ENCODE assay signal across 8 cellular contexts in the genomic region with DNA sequence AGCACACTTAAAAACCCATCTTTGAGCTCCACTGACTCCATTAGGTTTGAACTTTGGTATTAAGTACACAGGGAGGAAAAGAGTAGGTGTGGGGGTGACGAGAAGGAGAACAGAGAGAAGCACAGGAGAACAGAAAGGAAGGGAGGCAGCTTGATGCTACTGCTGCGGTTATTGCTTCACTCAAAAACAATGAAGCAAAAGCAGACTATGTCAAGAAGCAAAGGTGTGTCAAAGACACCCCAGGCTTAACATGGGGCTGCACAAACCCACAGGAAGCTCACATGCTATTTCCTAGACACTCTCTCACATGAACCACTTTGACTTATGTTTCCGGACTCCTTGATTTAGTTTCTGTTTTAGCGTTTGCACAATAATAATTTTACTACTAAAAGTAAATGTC.
DNase-seq lines count a peak whose midpoint lies in the region; ATAC-seq lines count a peak whose summit lies in the region.

No MANE protein-coding gene starts in this region.

- peak; percentile 31 for DNase-seq in NK-92 treated with Interleukin-12 subunit alpha and Interleukin-12 subunit beta, amount 100 ng/mL, for 24 hours (lab: John Stamatoyannopoulos, UW)
- DNase-seq in NK-92 (lab: John Stamatoyannopoulos, UW; ENCODE audit: unreplicated experiment) (no peak), KBM-7 (peak; percentile 0), activated T-helper 1 cell treated with Interleukin-2 at 50 U/mL for 16 hours (ENCODE audit: low read depth) (peak; percentile 22), NCI-H187 treated with DMSO at 0.1 percent for 48 hours (lab: John Stamatoyannopoulos, UW) (no peak), cerebellar cortex (ENCODE audit: low spot score) (no peak)
- peak; percentile 20 to 22 for DNase-seq in stimulated activated CD8-positive, alpha-beta memory T cell treated with anti-CD3 and anti-CD28 coated beads, Interleukin-2, amount 100 ng/mL, for 1 hour (ENCODE audit: low read depth in 2 of 2)

- in situ Hi-C loops in KBM-7 (cut with MboI; ENCODE audit: low pct_unique_long_range_greater_than_20kb, low sequenced_read_pairs): no loop called here

- no peak for ATAC-seq in HG02840 (IDR thresholded peaks at IDR 0.05; ENCODE audit: low FRiP score, unreplicated experiment)

Comparison
In these comparisons a context has a peak if more than half of its experiments do, and no peak if none do; other contexts are left out.
1. DNase-seq: peak in NK-92 treated with Interleukin-12 subunit alpha and Interleukin-12 subunit beta, amount 100 ng/mL, for 24 hours (single experiment), KBM-7 (single experiment), activated T-helper 1 cell treated with Interleukin-2 at 50 U/mL for 16 hours (single experiment) and stimulated activated CD8-positive, alpha-beta memory T cell treated with anti-CD3 and anti-CD28 coated beads, Interleukin-2, amount 100 ng/mL, for 1 hour (2 of 2); none in NK-92 (single experiment), NCI-H187 treated with DMSO at 0.1 percent for 48 hours (single experiment) and cerebellar cortex (single experiment).